In the genomic region with DNA sequence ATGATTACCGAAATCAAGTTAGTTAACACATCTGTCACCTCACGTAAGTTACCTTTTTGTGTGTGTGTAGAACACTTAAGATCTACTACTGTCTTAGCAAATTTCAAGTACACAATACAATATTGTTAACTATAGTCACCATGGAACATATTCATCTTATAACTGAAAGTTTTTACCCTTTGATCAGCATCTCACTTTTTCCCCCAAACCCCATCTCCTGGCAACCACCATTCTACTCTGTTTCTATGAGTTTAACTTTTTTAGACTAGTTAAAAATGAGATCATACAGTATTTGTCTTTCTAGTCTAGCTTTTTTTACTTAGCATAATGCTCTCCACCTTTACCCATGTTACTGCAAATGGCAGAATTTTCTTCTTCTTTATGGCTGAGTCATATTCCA, we compare ENCODE assay signal across 27 cellular contexts.
"Had no signal": no experiment of that assay in that cellular context is flagged by ENCODE, and none has a peak within 500 bp of the region (broad histone marks: within the 10 kb centered on the region; RNA-seq: fewer than 3 reads in every experiment).

No MANE protein-coding gene starts in this region.

- H3K27me3 Mint-ChIP-seq: activated CD4-positive, alpha-beta memory T cell treated with anti-CD3 and anti-CD28 coated beads for 36 hours; activated naive CD4-positive, alpha-beta T cell treated with anti-CD3 and anti-CD28 coated beads, Interleukin-2, amount 50 U/mL, for 24 hours had no signal

- ATAC-seq: body of pancreas, PC-3 had no signal

- FAIRE-seq: astrocyte, TTC549 had no signal

- H3K4me3 Mint-ChIP-seq: activated CD4-positive, alpha-beta memory T cell treated with anti-CD3 and anti-CD28 coated beads for 36 hours; activated naive CD4-positive, alpha-beta T cell treated with anti-CD3 and anti-CD28 coated beads, Interleukin-2, amount 50 U/mL, for 24 hours; T-helper 1 cell treated with Interleukin-12 subunit alpha and Interleukin-12 subunit beta and Interleukin-4 antibody, amounts not matched to agents 30 μg/mL and 1 μg/mL, for 36 hours; T-helper 2 cell treated with Interferon-gamma antibody and Interleukin-4, amounts not matched to agents 5 μg/mL and 100 μg/mL, for 36 hours had no signal

- H3K27ac Mint-ChIP-seq: activated CD4-positive, alpha-beta memory T cell treated with anti-CD3 and anti-CD28 coated beads for 36 hours; activated naive CD4-positive, alpha-beta T cell treated with anti-CD3 and anti-CD28 coated beads, Interleukin-2, amount 50 U/mL, for 24 hours; T-helper 1 cell treated with Interleukin-12 subunit alpha and Interleukin-12 subunit beta and Interleukin-4 antibody, amounts not matched to agents 30 μg/mL and 1 μg/mL, for 36 hours; T-helper 2 cell treated with Interferon-gamma antibody and Interleukin-4, amounts not matched to agents 5 μg/mL and 100 μg/mL, for 36 hours had no signal

- DNase-seq: activated CD4-positive, alpha-beta memory T cell treated with anti-CD3 and anti-CD28 coated beads for 36 hours; activated CD4-positive, alpha-beta T cell treated with anti-CD3 and anti-CD28 coated beads, Interleukin-2, amount 50 U/mL, for 1 hour; activated effector memory CD4-positive, alpha-beta T cell treated with anti-CD3 and anti-CD28 coated beads, Interleukin-2, amount 50 U/mL, for 16 hours; activated naive CD4-positive, alpha-beta T cell; adrenal gland; body of pancreas; MM.1S; MV-4-11; NCI-H1092; NCI-H1436 treated with DMSO at 0.1 percent for 48 hours; NCI-H1694 treated with DMSO at 0.1 percent for 48 hours; NCI-H2029; NCI-H2171; NCI-H510A; NCI-H526; NCI-H748 treated with DMSO at 0.1 percent for 48 hours; NK-92 treated with Interleukin-12 subunit alpha and Interleukin-12 subunit beta, amount 100 ng/mL, for 24 hours; PC-3; Peyer's patch; RPMI8226; SHP77 treated with DMSO at 0.1 percent for 48 hours; SK-N-SH had no signal
